ENCODE assay signal across 2 cellular contexts in genomic region chr2:28153851-28154250, GRCh38.
TF ChIP-seq lines count a peak whose summit lies in the region.

No MANE protein-coding gene starts in this region.

TF ChIP-seq in IMR-90, 13 proteins besides CTCF, POLR2A, EP300 and RAD21:
- no peak for TF ChIP-seq CEBPB (IDR thresholded peaks at IDR 0.05; ENCODE audit: low read depth, low read length)

TF ChIP-seq in GM12878, 131 proteins besides CTCF, POLR2A, EP300 and RAD21:
- TF ChIP-seq STAT1 (conservative IDR thresholded peaks at IDR 0.05) (no peak), CEBPB (IDR thresholded peaks at IDR 0.05; ENCODE audit: borderline replicate concordance in 1 of 2, low read depth in 2 of 2, low read length in 2 of 2) (no peak), MYB (IDR thresholded peaks at IDR 0.05; ENCODE audit: borderline replicate concordance, low read depth, low read length) (no peak), WRNIP1 (IDR thresholded peaks at IDR 0.05; ENCODE audit: borderline replicate concordance, low read depth, low read length) (no peak), SIN3A (IDR thresholded peaks at IDR 0.05; ENCODE audit: low read depth, low read length) (no peak), ZNF384 (IDR thresholded peaks at IDR 0.05; ENCODE audit: borderline replicate concordance, low read depth, low read length) (no peak), CHD1 (IDR thresholded peaks at IDR 0.05; ENCODE audit: low read depth, low read length) (no peak), EZH2 (IDR thresholded peaks at IDR 0.05; ENCODE audit: borderline replicate concordance, control insufficient read depth, low read depth, low read length) (no peak), ZNF274 (IDR thresholded peaks at IDR 0.05; ENCODE audit: insufficient read depth, insufficient read length) (no peak), BCL11A (IDR thresholded peaks at IDR 0.05; ENCODE audit: low read depth, low read length) (no peak)
